10 cellular contexts compared by ENCODE assay signal in the genomic region with DNA sequence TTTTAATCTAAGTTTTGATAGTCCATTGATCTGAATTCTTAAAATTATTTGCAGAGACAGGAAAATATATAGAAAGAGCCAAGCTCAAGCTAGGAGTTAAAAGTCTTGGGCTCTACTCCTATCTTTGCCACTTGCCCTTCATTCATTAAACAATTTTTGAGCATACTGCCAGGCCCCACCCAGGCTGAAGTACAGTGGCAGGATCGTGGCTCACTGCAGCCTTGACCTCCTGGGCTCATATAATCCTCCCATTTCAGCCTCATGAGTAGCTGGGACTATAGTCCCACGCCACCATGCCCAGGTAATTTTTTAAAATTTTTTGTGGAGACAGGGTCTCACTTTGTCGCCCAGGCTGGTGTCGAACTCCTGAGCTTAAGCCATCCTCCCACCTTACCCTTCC. TPM values are rescaled to one million over a fixed set of nuclear protein-coding genes. Genes with fewer than 3 reads are reported as not detected.
"Had no signal": no experiment of that assay in that cellular context is flagged by ENCODE, and none has a peak within 500 bp of the region (broad histone marks: within the 10 kb centered on the region; RNA-seq: fewer than 3 reads in every experiment).

No MANE protein-coding gene starts in this region.

- H3K4me3 Mint-ChIP-seq: HFFc6, IgD-negative memory B cell had no signal

- H3K27me3 Mint-ChIP-seq: IgD-negative memory B cell had no signal

- FAIRE-seq: HepG2 had no signal

- DNase-seq: GM23248, GOT3, H7, HFFc6 had no signal

- H3K27ac Mint-ChIP-seq: HFFc6, IgD-negative memory B cell had no signal

- H3K4me1 ChIP-seq: HAP-1 had no signal

- H3K4me3 ChIP-seq: GM23248, HAP-1 had no signal

- H3K27ac ChIP-seq: GM23248, HL-60 had no signal

- H3K9me3 Mint-ChIP-seq: HFFc6, IgD-negative memory B cell had no signal

- H3K9me3 ChIP-seq: HAP-1 had no signal

- H3K4me1 Mint-ChIP-seq: IgD-negative memory B cell had no signal

- ATAC-seq: HCT116, HepG2 had no signal

RNA-seq across cellular contexts. Expression of a gene that starts 36.9 kb away (rescaled TPM):
- total RNA-seq: GM23248, HT1080 had no signal
- polyA plus RNA-seq: IgD-negative memory B cell had no signal
